In genomic region chr16:50741225-50741807, GRCh38 we compare ENCODE assay signal across 1 cellular context.
A peak's percentile ranks its signal among the peaks of the same experiment; 100 is the strongest.
TF ChIP-seq lines count a peak whose summit lies in the region.

No MANE protein-coding gene starts in this region.

TF ChIP-seq in HepG2, 621 proteins besides CTCF, POLR2A, EP300 and RAD21:
- TF ChIP-seq ZKSCAN8 (CRISPR knock-in tag; IDR thresholded peaks at IDR 0.05; ENCODE audit: borderline replicate concordance): 0 out of 2 replicates have a peak, but pooled peaks have one; percentile 16
- no peak for TF ChIP-seq ZNF513 (CRISPR knock-in tag; conservative IDR thresholded peaks at IDR 0.05)
- peak; percentile 58; the same call in 1 of the 2 replicates for TF ChIP-seq ZNF547 (CRISPR knock-in tag; IDR thresholded peaks at IDR 0.05)
- TF ChIP-seq DMAP1 (CRISPR knock-in tag; IDR thresholded peaks at IDR 0.05): no peak
- TF ChIP-seq HOMEZ (CRISPR knock-in tag; IDR thresholded peaks at IDR 0.05; ENCODE audit: low read depth): no peak
- TF ChIP-seq SP140L (CRISPR knock-in tag; IDR thresholded peaks at IDR 0.05; ENCODE audit: borderline replicate concordance): 0 out of 2 replicates have a peak, but pooled peaks have one; percentile 18
- TF ChIP-seq MEF2D (CRISPR knock-in tag; IDR thresholded peaks at IDR 0.05): peak; percentile 67; the same call in 1 of the 2 replicates
- no peak for TF ChIP-seq ZNF333 (CRISPR knock-in tag; IDR thresholded peaks at IDR 0.05; ENCODE audit: borderline replicate concordance)
- no peak for TF ChIP-seq CEBPZ (IDR thresholded peaks at IDR 0.05; ENCODE audit: low read length)
- TF ChIP-seq RCOR2 (CRISPR knock-in tag; IDR thresholded peaks at IDR 0.05): peak; percentile 54; the same call in 1 of the 2 replicates
- peak; percentile 55; the same call in 1 of the 2 replicates for TF ChIP-seq ZNF713 (CRISPR knock-in tag; IDR thresholded peaks at IDR 0.05)
- TF ChIP-seq KDM5A (IDR thresholded peaks at IDR 0.05; ENCODE audit: borderline replicate concordance, low read length): 0 out of 2 replicates have a peak, but pooled peaks have one; percentile 15
- 0 out of 2 replicates have a peak, but pooled peaks have one; percentile 4 for TF ChIP-seq STAG1 (CRISPR knock-in tag; IDR thresholded peaks at IDR 0.05)
- peak; percentile 99 for TF ChIP-seq ZNF629 (CRISPR knock-in tag; conservative IDR thresholded peaks at IDR 0.05)
- peak; percentile 82 for TF ChIP-seq ADNP (CRISPR knock-in tag; IDR thresholded peaks at IDR 0.05)
- peak; percentile 88; the same call in 1 of the 2 replicates for TF ChIP-seq CHD4 (IDR thresholded peaks at IDR 0.05; ENCODE audit: borderline replicate concordance, low read length)
- peak; percentile 17 for TF ChIP-seq PHF5A (CRISPR knock-in tag; IDR thresholded peaks at IDR 0.05; ENCODE audit: low read depth, unreplicated experiment)
- TF ChIP-seq REPIN1 (CRISPR knock-in tag; IDR thresholded peaks at IDR 0.05; ENCODE audit: borderline replicate concordance, low read depth): peak; percentile 23; the same call in 1 of the 2 replicates
- TF ChIP-seq ZEB1 (IDR thresholded peaks at IDR 0.05; ENCODE audit: insufficient replicate concordance, low read depth): peak; percentile 44
- TF ChIP-seq CEBPB (IDR thresholded peaks at IDR 0.05; ENCODE audit: borderline replicate concordance, low read depth, low read length): no peak
- TF ChIP-seq BORCS8-MEF2B (CRISPR knock-in tag; IDR thresholded peaks at IDR 0.05): 0 out of 2 replicates have a peak, but pooled peaks have one; percentile 2
- TF ChIP-seq DPF2 (CRISPR knock-in tag; IDR thresholded peaks at IDR 0.05; ENCODE audit: borderline replicate concordance, low read depth): no peak
- no peak for TF ChIP-seq HNF4G (IDR thresholded peaks at IDR 0.05; ENCODE audit: borderline replicate concordance, low read depth, low read length)
- TF ChIP-seq HNF4G (CRISPR knock-in tag; IDR thresholded peaks at IDR 0.05; ENCODE audit: borderline replicate concordance, low read depth): 0 out of 2 replicates have a peak, but pooled peaks have one; percentile 32
- TF ChIP-seq ASH2L (IDR thresholded peaks at IDR 0.05; ENCODE audit: insufficient read length, low read depth, low read length): peak; percentile 5
- TF ChIP-seq SRSF1 (optimal IDR thresholded peaks at IDR 0.05; ENCODE audit: low read depth, low read length): peak; percentile 8
- peak; percentile 98 for TF ChIP-seq ZMYM3 (CRISPR knock-in tag; IDR thresholded peaks at IDR 0.05)
- TF ChIP-seq NCOA1 (CRISPR knock-in tag; IDR thresholded peaks at IDR 0.05): 0 out of 2 replicates have a peak, but pooled peaks have one; percentile 10
- TF ChIP-seq ZNF431 (CRISPR knock-in tag; IDR thresholded peaks at IDR 0.05; ENCODE audit: borderline replicate concordance, low read depth): no peak
- TF ChIP-seq ZNF788 (CRISPR knock-in tag; IDR thresholded peaks at IDR 0.05; ENCODE audit: borderline replicate concordance): 0 out of 2 replicates have a peak, but pooled peaks have one; percentile 45
- TF ChIP-seq LCORL (IDR thresholded peaks at IDR 0.05): no peak
- peak; percentile 74; the same call in 1 of the 2 replicates for TF ChIP-seq LCORL (CRISPR knock-in tag; IDR thresholded peaks at IDR 0.05)
- peak; percentile 63; the same call in 1 of the 2 replicates for TF ChIP-seq ZNF598 (CRISPR knock-in tag; IDR thresholded peaks at IDR 0.05; ENCODE audit: borderline replicate concordance)
- TF ChIP-seq ZNF407 (CRISPR knock-in tag; IDR thresholded peaks at IDR 0.05; ENCODE audit: not compliant biosample characterization): peak; percentile 50
- peak; percentile 93 for TF ChIP-seq KDM1A (CRISPR knock-in tag; IDR thresholded peaks at IDR 0.05)
- 0 out of 2 replicates have a peak, but pooled peaks have one; percentile 11 for TF ChIP-seq THAP9 (CRISPR knock-in tag; IDR thresholded peaks at IDR 0.05; ENCODE audit: borderline replicate concordance)
- peak; percentile 41; the same call in 1 of the 2 replicates for TF ChIP-seq MEIS1 (CRISPR knock-in tag; IDR thresholded peaks at IDR 0.05; ENCODE audit: borderline replicate concordance)
